In the genomic region with DNA sequence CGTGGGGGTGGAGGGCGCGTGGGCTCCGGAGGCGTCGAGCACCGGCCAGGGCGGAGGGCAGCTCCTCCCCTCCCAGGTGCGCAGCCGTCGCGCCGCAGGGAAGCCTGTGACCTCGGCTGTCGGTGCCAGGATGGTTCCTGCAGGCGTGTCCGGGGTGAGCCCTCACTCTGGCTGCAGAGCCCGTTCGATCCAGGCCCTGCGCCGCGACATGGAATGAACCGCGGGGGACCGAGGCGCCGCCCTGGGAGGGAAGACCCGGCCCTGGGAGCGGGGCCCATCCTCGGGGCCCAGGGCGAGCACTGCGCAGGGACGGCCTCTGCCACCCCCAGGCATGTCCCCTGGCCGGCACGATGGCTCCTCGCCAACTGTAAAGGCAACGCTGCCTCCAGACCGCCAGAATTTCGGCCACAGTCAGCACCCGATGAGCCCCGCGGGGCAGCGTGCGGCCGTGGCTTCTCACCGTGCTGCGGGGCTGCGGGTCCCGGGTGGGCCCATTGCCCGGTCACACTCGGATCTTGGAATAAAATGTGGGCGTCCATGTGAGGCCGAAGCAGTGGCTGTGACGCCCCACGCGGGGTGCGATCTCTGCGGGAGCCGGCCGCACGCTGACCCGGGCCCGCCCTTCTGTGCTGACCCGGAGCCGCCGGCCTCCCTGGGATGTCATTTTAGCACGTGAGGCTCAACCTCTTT, we compare ENCODE assay signal across 17 cellular contexts. TPM values are rescaled to one million over a fixed set of nuclear protein-coding genes. Genes with fewer than 3 reads are reported as not detected.
DNase-seq lines count a peak whose midpoint lies in the region; ATAC-seq, FAIRE-seq and TF ChIP-seq lines count a peak whose summit lies in the region.
"Had no signal": no experiment of that assay in that cellular context is flagged by ENCODE, and none has a peak within 500 bp of the region (broad histone marks: within the 10 kb centered on the region; RNA-seq: fewer than 3 reads in every experiment).

No MANE protein-coding gene starts in this region.

- no peaks in the 10 kb centered on the region for H3K79me1 ChIP-seq in H1 (ENCODE audit: low read depth, low read length)

- no peak overlapping the region for H3K4me3 Mint-ChIP-seq in stimulated activated naive CD8-positive, alpha-beta T cell treated with anti-CD3 and anti-CD28 coated beads, Interleukin-15, amount 100 ng/mL, for 72 hours
- no peak overlapping the region for H3K4me3 Mint-ChIP-seq in neural progenitor cell
- H3K4me3 Mint-ChIP-seq: CD14-positive monocyte; CD4-positive, alpha-beta memory T cell; HFFc6 had no signal

- no peak for TF ChIP-seq EP300 in H1 (IDR thresholded peaks at IDR 0.05; ENCODE audit: borderline replicate concordance in 1 of 2, low read depth in 2 of 2, low read length in 2 of 2)

- CTCF ChIA-PET in H1 (lab: Charles Lee; ENCODE audit: partially characterized antibody): interaction anchor here (0.8 to 2.5 kb wide), 2 partner anchors 9 to 20 kb away, joined by 3 to 14 read pairs; no protein-coding TSS in a partner anchor

- intact Hi-C loops in upper lobe of right lung (cut with DNase I): no loop called here

- no peak overlapping the region for H4K5ac ChIP-seq in H1 (ENCODE audit: insufficient read length, low read depth, low read length)

- no peaks in the 10 kb centered on the region for H3K4me1 Mint-ChIP-seq in stimulated activated naive CD8-positive, alpha-beta T cell treated with anti-CD3 and anti-CD28 coated beads, Interleukin-15, amount 100 ng/mL, for 72 hours
- no peaks in the 10 kb centered on the region for H3K4me1 Mint-ChIP-seq in neural progenitor cell
- H3K4me1 Mint-ChIP-seq: CD14-positive monocyte had no signal

- no peak overlapping the region for H3K23ac ChIP-seq in H1 (ENCODE audit: insufficient read length)

- no peak for DNase-seq in stimulated activated naive CD8-positive, alpha-beta T cell treated with anti-CD3 and anti-CD28 coated beads, Interleukin-15, amount 100 ng/mL, for 72 hours
- no peak for DNase-seq in stimulated activated naive CD8-positive, alpha-beta T cell treated with anti-CD3 and anti-CD28 coated beads, Interleukin-15, Interleukin-2, amounts not matched to agents 100 U/mL and 50 U/mL, for 24 hours
- DNase-seq in H1 (ENCODE audit: low read depth in 1 of 2, low spot score in 2 of 2): no peak
- no peak for DNase-seq in upper lobe of right lung
- DNase-seq in hepatic stellate cell (ENCODE audit: low spot score): no peak
- DNase-seq in neural progenitor cell (ENCODE audit: low spot score): no peak
- DNase-seq: 8988T; CD4-positive, alpha-beta memory T cell; DMS79 treated with DMSO at 0.1 percent for 48 hours; GF-D8; HFFc6 had no signal

- no peak overlapping the region for H3K4me3 ChIP-seq in H1 (ENCODE audit: extremely low read depth in 1 of 4, insufficient read depth in 2 of 4, low read depth in 3 of 4, low read length in 4 of 4)
- no peak overlapping the region for H3K4me3 ChIP-seq in upper lobe of right lung
- no peak overlapping the region for H3K4me3 ChIP-seq in neural progenitor cell
- H3K4me3 ChIP-seq: BLaER1 had no signal

- H3K4me1 ChIP-seq in H1 (replicated peaks in 1 of 4; ENCODE audit: control insufficient read depth in 3 of 4, insufficient read depth in 4 of 4, low read length in 3 of 4): no peaks in the 10 kb centered on the region
- no peaks in the 10 kb centered on the region for H3K4me1 ChIP-seq in upper lobe of right lung
- H3K4me1 ChIP-seq in neural progenitor cell: no peaks in the 10 kb centered on the region
- H3K4me1 ChIP-seq: BLaER1 had no signal

- no peaks in the 10 kb centered on the region for H3F3A ChIP-seq in neural progenitor cell (ENCODE audit: low read depth)

- no peak overlapping the region for H2BK15ac ChIP-seq in H1 (ENCODE audit: low read length)

- no peak overlapping the region for H2BK5ac ChIP-seq in H1 (ENCODE audit: low read depth, low read length)

- no peaks in the 10 kb centered on the region for H3K9me3 Mint-ChIP-seq in stimulated activated naive CD8-positive, alpha-beta T cell treated with anti-CD3 and anti-CD28 coated beads, Interleukin-15, amount 100 ng/mL, for 72 hours
- H3K9me3 Mint-ChIP-seq in neural progenitor cell: peaks cover 3% of the 10 kb centered on the region

- peaks cover 2% of the 10 kb centered on the region for H3K36me3 Mint-ChIP-seq in neural progenitor cell
- H3K36me3 Mint-ChIP-seq: CD14-positive monocyte; CD4-positive, alpha-beta memory T cell had no signal

- no peak for TF ChIP-seq POLR2A in H1 (IDR thresholded peaks at IDR 0.05; ENCODE audit: control extremely low read depth in 1 of 2, low read depth in 2 of 2, low read length in 2 of 2)

- H3K9me3 ChIP-seq in H1 (ENCODE audit: insufficient read depth in 2 of 2, low read depth in 1 of 2, low read length in 1 of 2) (no peaks in the 10 kb centered on the region; a peak in 1 of 4 replicates), upper lobe of right lung (no peaks in the 10 kb centered on the region), neural progenitor cell (ENCODE audit: low read depth) (no peaks in the 10 kb centered on the region)

- no peak overlapping the region for H3K18ac ChIP-seq in H1 (ENCODE audit: extremely low read depth, low read length)

- peaks cover 20% of the 10 kb centered on the region for H3K27me3 Mint-ChIP-seq in stimulated activated naive CD8-positive, alpha-beta T cell treated with anti-CD3 and anti-CD28 coated beads, Interleukin-15, amount 100 ng/mL, for 72 hours
- H3K27me3 Mint-ChIP-seq in neural progenitor cell (ENCODE audit: insufficient read depth, low read depth): peaks cover 2% of the 10 kb centered on the region

- H3K14ac ChIP-seq in H1 (ENCODE audit: insufficient read length): no peak overlapping the region

- H4K20me1 ChIP-seq in H1 (replicated peaks in 1 of 2; ENCODE audit: control insufficient read depth in 1 of 2, insufficient read depth in 2 of 2, low read length in 2 of 2) (no peaks in the 10 kb centered on the region), neural progenitor cell (ENCODE audit: low read depth) (no peaks in the 10 kb centered on the region)
- H4K20me1 ChIP-seq: BLaER1 had no signal

- no peak overlapping the region for H2BK12ac ChIP-seq in H1 (ENCODE audit: low read depth, low read length)

- H3K27me3 ChIP-seq in H1 (replicated peaks in 1 of 4; ENCODE audit: control insufficient read depth in 3 of 4, extremely low read depth in 1 of 4, insufficient read depth in 3 of 4, low read length in 3 of 4): no peaks in the 10 kb centered on the region
- peaks cover 18% of the 10 kb centered on the region for H3K27me3 ChIP-seq in upper lobe of right lung
- H3K27me3 ChIP-seq in neural progenitor cell: no peaks in the 10 kb centered on the region
- H3K27me3 ChIP-seq: BLaER1 had no signal

- no peak overlapping the region for H2AK5ac ChIP-seq in H1 (ENCODE audit: low read depth, low read length)

- no peaks in the 10 kb centered on the region for H3K23me2 ChIP-seq in H1 (ENCODE audit: low read depth, low read length)

- no peak overlapping the region for H2BK120ac ChIP-seq in H1 (replicated peaks; ENCODE audit: low read depth, low read length)

- H2BK20ac ChIP-seq in H1 (ENCODE audit: low read length): no peak overlapping the region

- TF ChIP-seq CTCF in H1 (IDR thresholded peaks at IDR 0.05; ENCODE audit: control extremely low read depth in 1 of 3, insufficient read depth in 1 of 3, low read depth in 1 of 3, low read length in 3 of 3): no peak
- no peak for TF ChIP-seq CTCF in upper lobe of right lung (IDR thresholded peaks at IDR 0.05)
- TF ChIP-seq CTCF in neural progenitor cell (IDR thresholded peaks at IDR 0.05): no peak

- H2AFZ ChIP-seq in H1 (ENCODE audit: low read length): no peak overlapping the region
- H2AFZ ChIP-seq in neural progenitor cell (replicated peaks): no peak overlapping the region

- ATAC-seq in stimulated activated naive CD8-positive, alpha-beta T cell treated with anti-CD3 and anti-CD28 coated beads, Interleukin-15, amount 100 ng/mL, for 72 hours: peak; percentile 49
- no peak for ATAC-seq in stimulated activated naive CD8-positive, alpha-beta T cell treated with anti-CD3 and anti-CD28 coated beads, Interleukin-15, Interleukin-2, amounts not matched to agents 100 U/mL and 50 U/mL, for 24 hours
- peak; percentile 36 for ATAC-seq in upper lobe of right lung
- ATAC-seq in HG02884 (IDR thresholded peaks at IDR 0.05; ENCODE audit: unreplicated experiment): no peak
- ATAC-seq: HCT116 had no signal

- H3K27ac ChIP-seq in H1 (ENCODE audit: low read depth, low read length): no peak overlapping the region
- no peak overlapping the region for H3K27ac ChIP-seq in upper lobe of right lung
- H3K27ac ChIP-seq in neural progenitor cell: no peak overlapping the region
- H3K27ac ChIP-seq: BLaER1 had no signal

- no peak overlapping the region for H3K56ac ChIP-seq in H1 (replicated peaks; ENCODE audit: insufficient read length, low read depth, low read length)

- 96% methylated on average over 47 of the region's 67 CpGs; no CpG with 5 or more reads in 1 of the 2 experiments for WGBS in H1 (ENCODE audit: extremely low coverage in 1 of 2, insufficient coverage in 1 of 2, insufficient read length in 1 of 2, insufficient replicate concordance in 2 of 2, low coverage in 1 of 2, low lambda C conversion rate in 2 of 2, missing lambda C conversion rate in 1 of 2), 2 experiments

- H3K9ac ChIP-seq in H1 (replicated peaks in 1 of 4; ENCODE audit: extremely low read depth in 1 of 4, low read depth in 3 of 4, low read length in 3 of 4) (no peak overlapping the region), neural progenitor cell (no peak overlapping the region)
- H3K9ac ChIP-seq: BLaER1 had no signal

- peaks cover 0 to 23% (median 1%) of the 10 kb centered on the region in 4 experiments; a peak in 1 of 8 replicates for H3K36me3 ChIP-seq in H1 (ENCODE audit: control insufficient read depth in 2 of 4, insufficient read depth in 4 of 4, low read length in 3 of 4)
- H3K36me3 ChIP-seq in upper lobe of right lung: no peaks in the 10 kb centered on the region
- peaks cover 8% of the 10 kb centered on the region for H3K36me3 ChIP-seq in neural progenitor cell
- H3K36me3 ChIP-seq: BLaER1 had no signal

- no peak overlapping the region for H4K8ac ChIP-seq in H1 (ENCODE audit: extremely low read depth, insufficient read depth, low read length)

- POLR2A ChIA-PET in H1 (lab: Charles Lee; ENCODE audit: partially characterized antibody): interaction anchor here (0.7 to 0.9 kb wide), 3 partner anchors 8 to 25 kb away, joined by 3 read pairs; no protein-coding TSS in a partner anchor

- no peaks in the 10 kb centered on the region for H3K79me2 ChIP-seq in H1 (ENCODE audit: control insufficient read depth in 1 of 2, insufficient read depth in 2 of 2, low read length in 2 of 2)
- no peaks in the 10 kb centered on the region for H3K79me2 ChIP-seq in neural progenitor cell (ENCODE audit: low read depth)

- no peak overlapping the region for H3K4ac ChIP-seq in H1 (replicated peaks; ENCODE audit: insufficient read length, low read depth, low read length)

- no peak overlapping the region for H3K27ac Mint-ChIP-seq in stimulated activated naive CD8-positive, alpha-beta T cell treated with anti-CD3 and anti-CD28 coated beads, Interleukin-15, amount 100 ng/mL, for 72 hours
- no peak overlapping the region for H3K27ac Mint-ChIP-seq in neural progenitor cell
- H3K27ac Mint-ChIP-seq: CD14-positive monocyte; CD4-positive, alpha-beta memory T cell; HFFc6 had no signal

- FAIRE-seq in H1 (lab: Jason Lieb, UNC): no peak

- H4K91ac ChIP-seq in H1 (replicated peaks; ENCODE audit: insufficient read length, low read length): no peak overlapping the region

- TF ChIP-seq RAD21 in H1 (IDR thresholded peaks at IDR 0.05 in 1 of 2, conservative IDR thresholded peaks at IDR 0.05 in 1 of 2; ENCODE audit: low read depth in 2 of 2, low read length in 2 of 2): no peak

- H3K4me2 ChIP-seq in H1 (ENCODE audit: insufficient read depth in 1 of 2, low read depth in 2 of 2, low read length in 2 of 2) (no peak overlapping the region), neural progenitor cell (no peak overlapping the region)
- H3K4me2 ChIP-seq: BLaER1 had no signal

RNA-seq across cellular contexts. Expression of a gene that starts 26.6 kb away (rescaled TPM):
- 46.4 and 54.5 TPM in 2 replicates for total RNA-seq in H1 (2021; fragmentation: NEBNext Ultra II Directional; extraction: Animal tissue kit (Norgen Biotek cat#: 25700))
- 10.5 and 24.5 TPM in 2 replicates for polyA plus RNA-seq in H1 (2011; rRNA removed)
- polyA plus RNA-seq in H1 (2011; cell fraction: cytosol; rRNA removed): 13.8 TPM
- 44.0 TPM for polyA plus RNA-seq in H1 (2011; cell fraction: nucleus; rRNA removed)
- polyA plus RNA-seq in H1 (2012, experiment 1 of 2): 21.6 to 25.4 TPM (median 23.5 TPM) in 4 replicates
- 10.1 TPM for polyA plus RNA-seq in H1 (2012, experiment 2 of 2)
- 19.9 TPM for polyA plus RNA-seq in H1 (2013, experiment 1 of 2)
- polyA plus RNA-seq in H1 (2013, experiment 2 of 2): 18.1 TPM
- polyA minus RNA-seq in H1 (2011; rRNA and poly(A)+ RNA removed): 8.5 and 12.3 TPM in 2 replicates
- polyA minus RNA-seq in H1 (2011; cell fraction: cytosol; rRNA and poly(A)+ RNA removed): 41.6 TPM
- polyA minus RNA-seq in H1 (2011; cell fraction: nucleus; rRNA and poly(A)+ RNA removed): 48.0 TPM
- total RNA-seq in upper lobe of right lung: not detected
- total RNA-seq in neural progenitor cell (ENCODE audit: low replicate concordance): 27.7 and 36.5 TPM in 2 replicates
- total RNA-seq: A673; CD4-positive, alpha-beta memory T cell; HFFc6 had no signal
- polyA plus RNA-seq: AG04450; CD14-positive monocyte; CD4-positive, alpha-beta memory T cell had no signal

Comparison
In these comparisons a context has a peak if more than half of its experiments do, and no peak if none do; other contexts are left out.
1. ATAC-seq: peak in stimulated activated naive CD8-positive, alpha-beta T cell treated with anti-CD3 and anti-CD28 coated beads, Interleukin-15, amount 100 ng/mL, for 72 hours (single experiment) and upper lobe of right lung (single experiment); none in stimulated activated naive CD8-positive, alpha-beta T cell treated with anti-CD3 and anti-CD28 coated beads, Interleukin-15, Interleukin-2, amounts not matched to agents 100 U/mL and 50 U/mL, for 24 hours (single experiment) and HG02884 (single experiment).
2. RNA of a gene that starts 26.6 kb away (total RNA-seq): 46.4 to 54.5 TPM in H1 and 27.7 to 36.5 TPM in neural progenitor cell; not detected in upper lobe of right lung (single experiment); every median in the first group is over 10 times any median in the second.